ENCODE assay signal across 8 cellular contexts in the genomic region with DNA sequence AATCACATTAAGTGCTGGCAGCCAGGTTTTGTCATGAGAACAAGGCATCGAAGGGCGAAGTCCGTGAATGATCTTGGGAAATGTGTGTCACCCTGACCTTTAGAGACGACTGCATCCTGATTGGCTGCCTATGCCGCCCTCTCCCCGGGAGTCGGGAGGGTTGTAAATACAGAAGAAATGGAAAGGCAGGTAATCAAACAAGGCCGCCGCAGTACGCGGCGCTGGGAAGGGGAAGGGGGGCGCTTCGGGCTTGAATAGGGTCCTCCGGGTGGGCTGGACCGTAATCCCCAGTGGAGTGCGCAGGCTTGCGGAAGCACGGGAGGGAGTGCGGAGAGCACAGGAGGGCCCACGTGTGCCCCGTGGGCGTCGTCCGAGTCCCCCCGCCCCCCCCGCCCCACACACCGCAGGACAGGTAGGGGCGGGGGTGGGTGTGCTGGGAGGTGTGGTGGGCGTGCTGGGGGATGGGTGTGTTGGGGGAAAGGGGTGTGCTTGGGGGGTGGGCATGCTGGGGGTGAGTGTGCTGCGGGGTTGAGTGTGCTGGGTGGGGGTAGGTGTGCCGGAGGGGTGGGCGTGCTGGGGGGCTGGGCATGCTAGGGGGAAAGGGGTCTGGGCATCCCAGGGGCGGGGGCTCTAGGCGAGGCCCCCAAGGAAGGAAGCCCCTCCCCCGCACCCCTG.
DNase-seq lines count a peak whose midpoint lies in the region; ATAC-seq and TF ChIP-seq lines count a peak whose summit lies in the region.

No MANE protein-coding gene starts in this region.

- CTCF ChIA-PET in activated CD8-positive, alpha-beta T cell treated with anti-CD3 and anti-CD28 coated beads for 36 hours (lab: Charles Lee) = interaction anchor here (0.6 kb wide), 1 partner anchor 11 kb away, joined by 3 read pairs; no protein-coding TSS in a partner anchor

- POLR2A ChIA-PET in activated CD8-positive, alpha-beta T cell treated with anti-CD3 and anti-CD28 coated beads for 36 hours (lab: Charles Lee) = interaction anchor here (0.8 to 2.4 kb wide), 3 partner anchors 8 to 14 kb away, joined by 5 to 16 read pairs (median 5); no protein-coding TSS in a partner anchor

- intact Hi-C loops in activated CD8-positive, alpha-beta T cell treated with anti-CD3 and anti-CD28 coated beads for 36 hours (cut with micrococcal nuclease) = loop anchor here (10.0 kb wide), 1 partner anchor 434 kb away; no protein-coding TSS in a partner anchor

- H3K4me1 Mint-ChIP-seq in activated CD8-positive, alpha-beta T cell treated with anti-CD3 and anti-CD28 coated beads for 36 hours (ENCODE audit: low read depth) = peaks cover 17% of the 10 kb centered on the region
- peaks cover 8 to 12% of the 10 kb centered on the region in 2 donors for H3K4me1 Mint-ChIP-seq in effector memory CD8-positive, alpha-beta T cell (ENCODE audit: low read depth in 2 of 2)

- TF ChIP-seq CTCF in activated CD8-positive, alpha-beta T cell treated with anti-CD3 and anti-CD28 coated beads for 36 hours (IDR thresholded peaks at IDR 0.05) = no peak

- peak; percentile 88 for DNase-seq in DMS53 (lab: John Stamatoyannopoulos, UW)
- peak; percentile 26 for DNase-seq in NCI-H1417 treated with DMSO at 0.1 percent for 48 hours (lab: John Stamatoyannopoulos, UW)
- peak; percentile 87 for DNase-seq in activated CD8-positive, alpha-beta T cell treated with anti-CD3 and anti-CD28 coated beads for 36 hours
- DNase-seq in effector memory CD8-positive, alpha-beta T cell = peak in 2 of 3 experiments; percentile 9 to 12
- DNase-seq in mucosa of gallbladder (ENCODE audit: low spot score) = peak; percentile 81
- DNase-seq in stimulated activated CD8-positive, alpha-beta memory T cell treated with anti-CD3 and anti-CD28 coated beads, Interleukin-7, amount 100 ng/mL, for 4 hours (ENCODE audit: low read depth in 2 of 2) = peak; percentile 65 to 67
- no peak for DNase-seq in NCI-H1694 treated with DMSO at 0.1 percent for 48 hours (lab: John Stamatoyannopoulos, UW)
- no peak for DNase-seq in H4 (ENCODE audit: low spot score)

- H3K27me3 Mint-ChIP-seq in activated CD8-positive, alpha-beta T cell treated with anti-CD3 and anti-CD28 coated beads for 36 hours = no peaks in the 10 kb centered on the region
- H3K27me3 Mint-ChIP-seq in effector memory CD8-positive, alpha-beta T cell = no peaks in the 10 kb centered on the region

- peak; percentile 37 for ATAC-seq in activated CD8-positive, alpha-beta T cell treated with anti-CD3 and anti-CD28 coated beads for 36 hours
- peak; percentile 3 for ATAC-seq in effector memory CD8-positive, alpha-beta T cell (replicated peaks)

- no peaks in the 10 kb centered on the region for H3K9me3 Mint-ChIP-seq in activated CD8-positive, alpha-beta T cell treated with anti-CD3 and anti-CD28 coated beads for 36 hours
- H3K9me3 Mint-ChIP-seq in effector memory CD8-positive, alpha-beta T cell = no peaks in the 10 kb centered on the region

- H3K4me3 Mint-ChIP-seq in activated CD8-positive, alpha-beta T cell treated with anti-CD3 and anti-CD28 coated beads for 36 hours = peak overlapping the region; percentile 90
- peak overlapping the region; percentile 95 to 96 for H3K4me3 Mint-ChIP-seq in effector memory CD8-positive, alpha-beta T cell

- H3K27ac Mint-ChIP-seq in activated CD8-positive, alpha-beta T cell treated with anti-CD3 and anti-CD28 coated beads for 36 hours = peak overlapping the region; percentile 97
- H3K27ac Mint-ChIP-seq in effector memory CD8-positive, alpha-beta T cell = peak overlapping the region; percentile 89 to 94

- H3K36me3 Mint-ChIP-seq in activated CD8-positive, alpha-beta T cell treated with anti-CD3 and anti-CD28 coated beads for 36 hours (ENCODE audit: low read depth) = no peaks in the 10 kb centered on the region
- H3K36me3 Mint-ChIP-seq in effector memory CD8-positive, alpha-beta T cell (ENCODE audit: insufficient read depth) = peaks cover 12% of the 10 kb centered on the region

Comparison
In these comparisons a context has a peak if more than half of its experiments do, and no peak if none do; other contexts are left out.
1. DNase-seq: peak in DMS53 (single experiment), NCI-H1417 treated with DMSO at 0.1 percent for 48 hours (single experiment), activated CD8-positive, alpha-beta T cell treated with anti-CD3 and anti-CD28 coated beads for 36 hours (single experiment), effector memory CD8-positive, alpha-beta T cell (2 of 3), mucosa of gallbladder (single experiment) and stimulated activated CD8-positive, alpha-beta memory T cell treated with anti-CD3 and anti-CD28 coated beads, Interleukin-7, amount 100 ng/mL, for 4 hours (2 of 2); none in NCI-H1694 treated with DMSO at 0.1 percent for 48 hours (single experiment) and H4 (single experiment).